22 cellular contexts compared by ENCODE assay signal in the genomic region with DNA sequence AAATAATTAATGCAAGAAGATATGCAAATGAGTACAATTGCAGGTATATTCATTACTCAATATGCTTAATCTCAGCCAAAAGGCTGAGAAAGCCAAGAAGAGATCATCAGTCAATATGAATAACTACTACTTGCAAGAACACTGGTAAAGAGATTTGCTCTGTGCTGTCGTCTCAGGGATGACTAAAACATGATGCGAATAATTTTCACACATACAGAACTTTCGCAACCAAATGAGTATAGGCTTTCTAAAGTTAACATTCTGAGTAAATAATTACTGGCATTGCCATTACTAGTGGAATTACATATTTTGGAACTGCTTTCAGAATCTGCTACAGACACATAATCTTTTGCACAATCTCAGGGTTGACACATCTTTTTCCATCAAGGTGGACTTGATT. TPM values are rescaled to one million over a fixed set of nuclear protein-coding genes. Genes with fewer than 3 reads are reported as not detected.
DNase-seq lines count a peak whose midpoint lies in the region; ATAC-seq, FAIRE-seq and TF ChIP-seq lines count a peak whose summit lies in the region.
"Had no signal": no experiment of that assay in that cellular context is flagged by ENCODE, and none has a peak within 500 bp of the region (broad histone marks: within the 10 kb centered on the region; RNA-seq: fewer than 3 reads in every experiment).

No MANE protein-coding gene starts in this region.

- H3K4me1 ChIP-seq in mammary epithelial cell (ENCODE audit: insufficient read depth, low read length): no peaks in the 10 kb centered on the region
- H3K4me1 ChIP-seq in trophoblast cell (ENCODE audit: control insufficient read depth in 1 of 2, insufficient read depth in 2 of 2, low read length in 2 of 2): no peaks in the 10 kb centered on the region
- H3K4me1 ChIP-seq: right atrium auricular region had no signal

- in situ Hi-C loops in mammary epithelial cell (cut with MboI; ENCODE audit: low sequenced_read_pairs in 2 of 2): no loop called here

- H3K9ac ChIP-seq in mammary epithelial cell (ENCODE audit: insufficient read depth, low read length) (no peak overlapping the region), trophoblast cell (ENCODE audit: low read length) (no peak overlapping the region)
- H3K9ac ChIP-seq: SK-N-SH had no signal

- no peak for TF ChIP-seq POLR2A in GM12891 (IDR thresholded peaks at IDR 0.05; ENCODE audit: low read depth, low read length)

- H3K79me2 ChIP-seq in mammary epithelial cell (ENCODE audit: insufficient read depth, low read length) (no peaks in the 10 kb centered on the region), trophoblast cell (ENCODE audit: control insufficient read depth, insufficient read depth, low read length, poor library complexity) (no peaks in the 10 kb centered on the region)

- H4K12ac ChIP-seq in trophoblast cell (ENCODE audit: low read depth, low read length): no peak overlapping the region

- no peak overlapping the region for H2BK120ac ChIP-seq in trophoblast cell (ENCODE audit: insufficient read depth, low read length, poor library complexity)

- no peak overlapping the region for H2BK5ac ChIP-seq in trophoblast cell (ENCODE audit: low read depth, low read length, poor library complexity)

- no peaks in the 10 kb centered on the region for H3K9me3 ChIP-seq in mammary epithelial cell (replicated peaks; ENCODE audit: insufficient read depth, low read length)
- H3K9me3 ChIP-seq in trophoblast cell (ENCODE audit: insufficient read depth, low read depth, low read length): no peaks in the 10 kb centered on the region
- H3K9me3 ChIP-seq: right atrium auricular region, SK-N-SH, suprapubic skin had no signal

- no peak for FAIRE-seq in GM12891 (lab: Jason Lieb, UNC)
- FAIRE-seq: H54 had no signal

- no peak for TF ChIP-seq CTCF in mammary epithelial cell (conservative IDR thresholded peaks at IDR 0.05 in 1 of 2, IDR thresholded peaks at IDR 0.05 in 1 of 2; ENCODE audit: extremely low read depth in 1 of 2, insufficient read depth in 1 of 2, low read depth in 1 of 2, low read length in 2 of 2)

- H3K4me2 ChIP-seq in mammary epithelial cell (ENCODE audit: insufficient read depth, low read depth, low read length) (no peak overlapping the region), trophoblast cell (ENCODE audit: low read length) (no peak overlapping the region)
- H3K4me2 ChIP-seq: SK-N-SH had no signal

- whole genome bisulfite sequencing in mammary epithelial cell (ENCODE audit: low coverage, missing lambda C conversion rate): 37% methylated on average over 3 of the region's 3 CpGs
- whole genome bisulfite sequencing in trophoblast cell (ENCODE audit: extremely low coverage, insufficient coverage, insufficient read length): no CpG with 5 or more reads among the region's 3 CpGs

- H2BK12ac ChIP-seq in trophoblast cell (ENCODE audit: low read length): no peak overlapping the region

- H3K36me3 ChIP-seq in mammary epithelial cell (ENCODE audit: insufficient read depth, low read length): no peaks in the 10 kb centered on the region
- H3K36me3 ChIP-seq in trophoblast cell (ENCODE audit: control insufficient read depth in 1 of 2, insufficient read depth in 2 of 2, low read length in 2 of 2): no peaks in the 10 kb centered on the region
- H3K36me3 ChIP-seq: right atrium auricular region had no signal

- peak; percentile 85 to 87 for ATAC-seq in activated T-cell treated with anti-CD3 and anti-CD28 coated beads, Interleukin-2, amount 50 U/mL, for 4 hours
- ATAC-seq: Panc1 had no signal

- no peak overlapping the region for H3K4ac ChIP-seq in trophoblast cell (ENCODE audit: low read depth, low read length)

- H3K4me3 Mint-ChIP-seq in activated T-cell treated with anti-CD3 and anti-CD28 coated beads, Interleukin-2, amount 50 U/mL, for 4 hours: no peak overlapping the region
- H3K4me3 Mint-ChIP-seq: CD8-positive, alpha-beta memory T cell had no signal

- H3K27ac ChIP-seq in mammary epithelial cell (ENCODE audit: insufficient read depth, low read depth, low read length) (no peak overlapping the region), trophoblast cell (ENCODE audit: low read depth, low read length) (no peak overlapping the region)
- H3K27ac ChIP-seq: right atrium auricular region, suprapubic skin had no signal

- no peaks in the 10 kb centered on the region for H3K79me1 ChIP-seq in trophoblast cell (ENCODE audit: low read length)

- dilution Hi-C loops in mammary epithelial cell (cut with HindIII; ENCODE audit: low sequenced_read_pairs): no loop called here

- H2AFZ ChIP-seq in mammary epithelial cell (ENCODE audit: low read depth, low read length) (no peak overlapping the region), trophoblast cell (ENCODE audit: insufficient read depth, low read length, poor library complexity) (no peak overlapping the region)

- CTCF ChIA-PET in mammary epithelial cell (lab: Charles Lee; ENCODE audit: low non-redundant PET): no interaction called here

- no peak overlapping the region for H3K23ac ChIP-seq in trophoblast cell (ENCODE audit: low read length)

- no peak overlapping the region for H4K91ac ChIP-seq in trophoblast cell (ENCODE audit: low read depth, low read length)

- peaks cover 70% of the 10 kb centered on the region for H3K36me3 Mint-ChIP-seq in activated T-cell treated with anti-CD3 and anti-CD28 coated beads, Interleukin-2, amount 50 U/mL, for 4 hours (ENCODE audit: insufficient read depth)

- no peak overlapping the region for H2AK5ac ChIP-seq in trophoblast cell (ENCODE audit: low read length)

- no peak overlapping the region for H3K18ac ChIP-seq in trophoblast cell (ENCODE audit: low read length)

- no peak overlapping the region for H3K4me3 ChIP-seq in mammary epithelial cell (replicated peaks in 1 of 3; ENCODE audit: insufficient read depth in 1 of 3, low read depth in 2 of 3, low read length in 3 of 3)
- no peak overlapping the region for H3K4me3 ChIP-seq in trophoblast cell (ENCODE audit: low read depth, low read length)
- H3K4me3 ChIP-seq: right atrium auricular region, suprapubic skin had no signal

- no peaks in the 10 kb centered on the region for H4K20me1 ChIP-seq in mammary epithelial cell (ENCODE audit: insufficient read depth, low read length)

- H4K8ac ChIP-seq in trophoblast cell (ENCODE audit: low read depth, low read length): no peak overlapping the region

- no peaks in the 10 kb centered on the region for H3K9me3 Mint-ChIP-seq in activated T-cell treated with anti-CD3 and anti-CD28 coated beads, Interleukin-2, amount 50 U/mL, for 4 hours
- H3K9me3 Mint-ChIP-seq: CD8-positive, alpha-beta memory T cell had no signal

- no peaks in the 10 kb centered on the region for H3K27me3 Mint-ChIP-seq in activated T-cell treated with anti-CD3 and anti-CD28 coated beads, Interleukin-2, amount 50 U/mL, for 4 hours (ENCODE audit: low read depth)
- H3K27me3 Mint-ChIP-seq: CD8-positive, alpha-beta memory T cell had no signal

- H3K4me1 Mint-ChIP-seq in activated T-cell treated with anti-CD3 and anti-CD28 coated beads, Interleukin-2, amount 50 U/mL, for 4 hours (ENCODE audit: low read depth): peaks cover 28% of the 10 kb centered on the region

- BruUV-seq in mammary epithelial cell (replicated peaks; lab: Mats Ljungman, UMichigan): no TSS peak

- no peak for DNase-seq in activated T-cell treated with anti-CD3 and anti-CD28 coated beads, Interleukin-2, amount 50 U/mL, for 4 hours
- no peak for DNase-seq in activated T-cell treated with anti-CD3 and anti-CD28 coated beads, Interleukin-2, amount 50 U/mL, for 48 hours
- DNase-seq in HCEC 1CT (peak; percentile 63), mammary epithelial cell (peak; percentile 53), trophoblast cell (peak; percentile 35 to 88), NCI-H82 (lab: John Stamatoyannopoulos, UW) (no peak), GM12891 (ENCODE audit: insufficient read length, low spot score) (no peak), COLO668 (lab: John Stamatoyannopoulos, UW; ENCODE audit: unreplicated experiment) (no peak)
- DNase-seq: activated CD8-positive, alpha-beta memory T cell treated with anti-CD3 and anti-CD28 coated beads for 24 hours; CD8-positive, alpha-beta memory T cell; DND-41; hypothalamus; KG1; midbrain; NCI-H1436; NCI-H2171 treated with DMSO at 0.1 percent for 48 hours; SK-N-SH had no signal

- H3K27me3 ChIP-seq in mammary epithelial cell (ENCODE audit: insufficient read depth, low read length) (peaks cover 4% of the 10 kb centered on the region), trophoblast cell (ENCODE audit: insufficient read depth, low read length) (no peaks in the 10 kb centered on the region)
- H3K27me3 ChIP-seq: right atrium auricular region had no signal

- intact Hi-C loops in mammary epithelial cell (cut with micrococcal nuclease): no loop called here

- H3K14ac ChIP-seq in trophoblast cell (ENCODE audit: low read length): no peak overlapping the region

TF ChIP-seq in GM12891, 5 proteins besides CTCF, POLR2A, EP300 and RAD21:
- TF ChIP-seq POLR2AphosphoS5 (IDR thresholded peaks at IDR 0.05; ENCODE audit: low read depth, low read length) (no peak), PAX5 (IDR thresholded peaks at IDR 0.05; ENCODE audit: insufficient read depth, low read length, severe bottlenecking) (no peak), TAF1 (IDR thresholded peaks at IDR 0.05; ENCODE audit: low read depth, low read length) (no peak)

RNA-seq across cellular contexts. Expression of gene NCKAP1L, which starts 24.7 kb away (rescaled TPM):
- total RNA-seq in activated T-cell treated with anti-CD3 and anti-CD28 coated beads, Interleukin-2, amount 50 U/mL, for 4 hours: 10 to 100 TPM; 60.5 to 83.7 (median 79.9) TPM
- total RNA-seq in mammary epithelial cell: not detected
- 0.01 TPM for polyA plus RNA-seq in mammary epithelial cell
- polyA minus RNA-seq in mammary epithelial cell: not detected
- polyA plus RNA-seq in trophoblast cell (2013): 0.01 TPM in 2 replicates
- polyA plus RNA-seq in GM12891 (2012; ENCODE audit: low read depth, missing spikeins): 116 TPM
- polyA plus RNA-seq: AG04450 had no signal

RNA-seq across cellular contexts. Expression of gene PDE1B, which starts 27.2 kb away (rescaled TPM):
- total RNA-seq in activated T-cell treated with anti-CD3 and anti-CD28 coated beads, Interleukin-2, amount 50 U/mL, for 4 hours: 1 to 10 TPM; 6.9 to 8.7 (median 7.9) TPM
- under 1 TPM in 1 of 2 donors, not detected in 1; under 0.01 TPM for total RNA-seq in mammary epithelial cell
- 0.08 TPM for polyA plus RNA-seq in mammary epithelial cell
- polyA minus RNA-seq in mammary epithelial cell: not detected
- 0.04 and 0.07 TPM in 2 replicates for polyA plus RNA-seq in trophoblast cell (2013)
- polyA plus RNA-seq in GM12891 (2012; ENCODE audit: low read depth, missing spikeins): 2.3 TPM
- polyA plus RNA-seq: AG04450, SK-N-SH had no signal

RNA-seq across cellular contexts. Expression of gene GTSF1, which starts 48.8 kb away (rescaled TPM):
- total RNA-seq in activated T-cell treated with anti-CD3 and anti-CD28 coated beads, Interleukin-2, amount 50 U/mL, for 4 hours: 10 to 100 TPM in 1 of 3 donors, 1 to 10 TPM in 2; 2.5 to 11.6 (median 7.9) TPM
- total RNA-seq in mammary epithelial cell: not detected
- polyA plus RNA-seq in mammary epithelial cell: not detected
- polyA minus RNA-seq in mammary epithelial cell: not detected
- polyA plus RNA-seq in trophoblast cell (2013): not detected in 2 replicates
- polyA plus RNA-seq in GM12891 (2012; ENCODE audit: low read depth, missing spikeins): 108 TPM
- total RNA-seq: right atrium auricular region, suprapubic skin had no signal
- polyA plus RNA-seq: AG04450 had no signal

Comparison
In these comparisons a context has a peak if more than half of its experiments do, and no peak if none do; other contexts are left out.
1. DNase-seq: peak in HCEC 1CT (single experiment), mammary epithelial cell (single experiment) and trophoblast cell (2 of 2); none in activated T-cell treated with anti-CD3 and anti-CD28 coated beads, Interleukin-2, amount 50 U/mL, for 4 hours (single experiment), activated T-cell treated with anti-CD3 and anti-CD28 coated beads, Interleukin-2, amount 50 U/mL, for 48 hours (0 of 2), NCI-H82 (single experiment), GM12891 (single experiment) and COLO668 (single experiment).
2. RNA of gene NCKAP1L, which starts 24.7 kb away (total RNA-seq): 60.5 to 83.7 TPM in activated T-cell treated with anti-CD3 and anti-CD28 coated beads, Interleukin-2, amount 50 U/mL, for 4 hours; not detected in mammary epithelial cell; every median in the first group is over 10 times any median in the second.
3. RNA of gene PDE1B, which starts 27.2 kb away (total RNA-seq): 6.9 to 8.7 TPM in activated T-cell treated with anti-CD3 and anti-CD28 coated beads, Interleukin-2, amount 50 U/mL, for 4 hours; under 0.01 TPM in mammary epithelial cell; every median in the first group is over 4 times any median in the second.